In genomic region chr13:32905063-32905863, GRCh38 we compare ENCODE assay signal across 8 cellular contexts.
DNase-seq lines count a peak whose midpoint lies in the region; ATAC-seq lines count a peak whose summit lies in the region.

No MANE protein-coding gene starts in this region.

- peaks cover 11% of the 10 kb centered on the region for H3K4me1 Mint-ChIP-seq in activated T-cell treated with anti-CD3 and anti-CD28 coated beads, Interleukin-2, amount 50 U/mL, for 4 hours (ENCODE audit: low read depth)
- peaks cover 45% of the 10 kb centered on the region for H3K4me1 Mint-ChIP-seq in activated CD8-positive, alpha-beta T cell treated with anti-CD3 and anti-CD28 coated beads, Interleukin-2, amount 10 ng/mL, durations not matched to agents 7 days and 5 days (ENCODE audit: low read depth)
- peaks cover 0 to 7% of the 10 kb centered on the region in 2 donors for H3K4me1 Mint-ChIP-seq in stimulated activated naive B cell treated with anti-CD40 and anti-IgM and Interleukin-4, amounts not matched to agents 10 μg/mL and 1 μg/mL and 100 μg/mL, for 72 hours

- POLR2A ChIA-PET in activated CD8-positive, alpha-beta T cell treated with anti-CD3 and anti-CD28 coated beads, Interleukin-2, amount 10 ng/mL, durations not matched to agents 7 days and 5 days (lab: Charles Lee), result no interaction called here

- H3K27me3 Mint-ChIP-seq in activated T-cell treated with anti-CD3 and anti-CD28 coated beads, Interleukin-2, amount 50 U/mL, for 4 hours (ENCODE audit: low read depth), result peaks cover 3% of the 10 kb centered on the region
- H3K27me3 Mint-ChIP-seq in activated CD8-positive, alpha-beta T cell treated with anti-CD3 and anti-CD28 coated beads, Interleukin-2, amount 10 ng/mL, durations not matched to agents 7 days and 5 days (ENCODE audit: low read depth), result no peaks in the 10 kb centered on the region
- no peaks in the 10 kb centered on the region for H3K27me3 Mint-ChIP-seq in stimulated activated naive B cell treated with anti-CD40 and anti-IgM and Interleukin-4, amounts not matched to agents 10 μg/mL and 1 μg/mL and 100 μg/mL, for 72 hours

- no peak for DNase-seq in activated T-cell treated with anti-CD3 and anti-CD28 coated beads, Interleukin-2, amount 50 U/mL, for 4 hours
- no peak for DNase-seq in activated T-cell treated with anti-CD3 and anti-CD28 coated beads, Interleukin-2, amount 50 U/mL, for 1 hour
- DNase-seq in activated CD8-positive, alpha-beta T cell treated with anti-CD3 and anti-CD28 coated beads, Interleukin-2, amount 10 ng/mL, durations not matched to agents 7 days and 5 days, result peak; percentile 31
- no peak for DNase-seq in stimulated activated naive B cell treated with anti-CD40 and anti-IgM and Interleukin-4, amounts not matched to agents 10 μg/mL and 1 μg/mL and 100 μg/mL, for 72 hours
- DNase-seq in HUDEP-2 (lab: John Stamatoyannopoulos, UW; ENCODE audit: unreplicated experiment in 76 of 76) (no peak), DMS53 (lab: John Stamatoyannopoulos, UW) (no peak)

- peak; percentile 91 for ATAC-seq in activated T-cell treated with anti-CD3 and anti-CD28 coated beads, Interleukin-2, amount 50 U/mL, for 4 hours
- ATAC-seq in HG03442 (IDR thresholded peaks at IDR 0.05; ENCODE audit: unreplicated experiment) (peak; percentile 68), HG03432 (IDR thresholded peaks at IDR 0.05; ENCODE audit: unreplicated experiment) (no peak)
- ATAC-seq in activated CD8-positive, alpha-beta T cell treated with anti-CD3 and anti-CD28 coated beads, Interleukin-2, amount 10 ng/mL, durations not matched to agents 7 days and 5 days, result peak; percentile 90
- ATAC-seq in stimulated activated naive B cell treated with anti-CD40 and anti-IgM and Interleukin-4, amounts not matched to agents 10 μg/mL and 1 μg/mL and 100 μg/mL, for 72 hours (replicated peaks), result peak; percentile 65 to 92

- H3K27ac Mint-ChIP-seq in activated CD8-positive, alpha-beta T cell treated with anti-CD3 and anti-CD28 coated beads, Interleukin-2, amount 10 ng/mL, durations not matched to agents 7 days and 5 days, result peak overlapping the region; percentile 81
- no peak overlapping the region for H3K27ac Mint-ChIP-seq in stimulated activated naive B cell treated with anti-CD40 and anti-IgM and Interleukin-4, amounts not matched to agents 10 μg/mL and 1 μg/mL and 100 μg/mL, for 72 hours

- CTCF ChIA-PET in activated CD8-positive, alpha-beta T cell treated with anti-CD3 and anti-CD28 coated beads, Interleukin-2, amount 10 ng/mL, durations not matched to agents 7 days and 5 days (lab: Charles Lee), result interaction anchor here (0.6 to 1.3 kb wide), 2 partner anchors 17 to 938 kb away, joined by 3 read pairs; no protein-coding TSS in a partner anchor

- no peaks in the 10 kb centered on the region for H3K9me3 Mint-ChIP-seq in activated T-cell treated with anti-CD3 and anti-CD28 coated beads, Interleukin-2, amount 50 U/mL, for 4 hours
- H3K9me3 Mint-ChIP-seq in activated CD8-positive, alpha-beta T cell treated with anti-CD3 and anti-CD28 coated beads, Interleukin-2, amount 10 ng/mL, durations not matched to agents 7 days and 5 days (ENCODE audit: insufficient read depth), result peaks cover 7% of the 10 kb centered on the region
- H3K9me3 Mint-ChIP-seq in stimulated activated naive B cell treated with anti-CD40 and anti-IgM and Interleukin-4, amounts not matched to agents 10 μg/mL and 1 μg/mL and 100 μg/mL, for 72 hours, result peaks cover 2 to 4% of the 10 kb centered on the region in 2 donors

- H3K4me3 Mint-ChIP-seq in activated T-cell treated with anti-CD3 and anti-CD28 coated beads, Interleukin-2, amount 50 U/mL, for 4 hours, result no peak overlapping the region
- H3K4me3 Mint-ChIP-seq in activated CD8-positive, alpha-beta T cell treated with anti-CD3 and anti-CD28 coated beads, Interleukin-2, amount 10 ng/mL, durations not matched to agents 7 days and 5 days, result peak overlapping the region; percentile 32
- peak overlapping the region in 1 of 2 donors; percentile 37 for H3K4me3 Mint-ChIP-seq in stimulated activated naive B cell treated with anti-CD40 and anti-IgM and Interleukin-4, amounts not matched to agents 10 μg/mL and 1 μg/mL and 100 μg/mL, for 72 hours

- no peaks in the 10 kb centered on the region for H3K36me3 Mint-ChIP-seq in activated T-cell treated with anti-CD3 and anti-CD28 coated beads, Interleukin-2, amount 50 U/mL, for 4 hours (ENCODE audit: insufficient read depth)
- H3K36me3 Mint-ChIP-seq in activated CD8-positive, alpha-beta T cell treated with anti-CD3 and anti-CD28 coated beads, Interleukin-2, amount 10 ng/mL, durations not matched to agents 7 days and 5 days (ENCODE audit: low read depth), result peaks cover 4% of the 10 kb centered on the region
- H3K36me3 Mint-ChIP-seq in stimulated activated naive B cell treated with anti-CD40 and anti-IgM and Interleukin-4, amounts not matched to agents 10 μg/mL and 1 μg/mL and 100 μg/mL, for 72 hours, result no peaks in the 10 kb centered on the region
